8 cellular contexts compared by ENCODE assay signal in the genomic region with DNA sequence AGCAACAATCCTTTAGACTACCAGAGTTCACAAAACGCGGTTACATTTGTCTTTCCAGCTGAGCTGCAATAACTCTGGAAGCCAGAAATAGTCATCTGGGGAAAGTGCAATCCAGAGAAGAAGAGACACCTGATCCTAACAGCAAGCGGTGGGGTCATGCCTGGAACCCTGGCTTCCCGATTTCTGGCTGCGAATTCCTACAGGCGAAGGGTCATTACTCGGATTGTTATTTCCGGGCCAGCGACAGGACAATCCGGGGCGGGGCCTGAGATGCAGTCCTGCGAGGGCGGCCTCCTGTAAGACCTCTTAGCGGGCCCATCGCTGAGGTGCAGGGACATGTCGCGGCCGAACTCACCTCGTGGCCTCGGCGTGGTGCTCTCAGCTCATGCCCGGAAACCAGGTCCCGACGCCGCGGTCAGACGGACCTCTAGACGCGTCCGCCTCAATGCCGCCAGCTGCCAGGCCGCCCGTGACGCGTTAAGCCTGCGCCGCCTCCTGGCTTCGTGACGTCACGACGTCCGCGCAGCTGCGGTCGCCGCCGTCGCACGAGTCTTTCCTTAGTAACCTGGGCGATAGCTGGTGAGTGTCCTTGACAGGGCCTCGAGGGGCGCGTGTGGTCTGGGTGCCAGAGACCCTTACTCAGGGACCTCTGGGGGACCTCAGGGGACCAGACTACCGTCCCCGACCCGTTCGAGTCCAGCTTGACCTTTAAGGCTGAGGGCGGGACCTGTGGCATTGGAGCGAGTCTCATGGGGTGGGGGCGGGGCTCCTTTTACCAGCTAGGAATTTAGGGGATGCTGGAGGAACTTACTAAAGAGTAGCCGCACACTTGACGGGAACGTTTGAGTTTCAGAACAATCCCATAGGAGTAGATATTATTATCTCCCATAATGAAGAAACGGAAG. TPM values are rescaled to one million over a fixed set of nuclear protein-coding genes. Genes with fewer than 3 reads are reported as not detected.
DNase-seq lines count a peak whose midpoint lies in the region; TF ChIP-seq lines count a peak whose summit lies in the region.

A gene with protein sequence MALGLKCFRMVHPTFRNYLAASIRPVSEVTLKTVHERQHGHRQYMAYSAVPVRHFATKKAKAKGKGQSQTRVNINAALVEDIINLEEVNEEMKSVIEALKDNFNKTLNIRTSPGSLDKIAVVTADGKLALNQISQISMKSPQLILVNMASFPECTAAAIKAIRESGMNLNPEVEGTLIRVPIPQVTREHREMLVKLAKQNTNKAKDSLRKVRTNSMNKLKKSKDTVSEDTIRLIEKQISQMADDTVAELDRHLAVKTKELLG (plus strand): TSS at position 523 of the 905 bp plus-strand sequence. CDS start 6,010 bp downstream, outside the sequence.
TSS of gene RBM18 (minus strand) at position 481 of the 905 bp plus-strand sequence. CDS start 3,348 bp downstream, outside the sequence.

- H3K36me3 ChIP-seq in stomach = peaks cover 11 to 21% (median 16%) of the 10 kb centered on the region in 4 donors

- peaks cover 50% of the 10 kb centered on the region for H3K4me1 Mint-ChIP-seq in neural crest cell

- H3K27ac Mint-ChIP-seq in neural crest cell (ENCODE audit: unreplicated experiment) = peak within 1 kb of the TSS; percentile 99

- TF ChIP-seq CTCF in foreskin fibroblast (IDR thresholded peaks at IDR 0.05; ENCODE audit: low read depth, low read length) (no peak), neural crest cell (conservative IDR thresholded peaks at IDR 0.05) (peak; percentile 21), stomach (IDR thresholded peaks at IDR 0.05) (no peak)

- TF ChIP-seq POLR2A in stomach (IDR thresholded peaks at IDR 0.05) = no peak

- no peaks in the 10 kb centered on the region for H3K27me3 Mint-ChIP-seq in neural crest cell (ENCODE audit: low read depth)

- no peak for TF ChIP-seq EP300 in stomach (IDR thresholded peaks at IDR 0.05)

- no peaks in the 10 kb centered on the region for H3K27me3 ChIP-seq in stomach

- peak within 1 kb of the TSS; percentile 97 for H3K4me3 Mint-ChIP-seq in neural crest cell

- DNase-seq in ELR (ENCODE audit: low read depth) = peak; percentile 93
- peak; percentile 92 for DNase-seq in H4 (ENCODE audit: low spot score)
- peak; percentile 90 for DNase-seq in LoVo (ENCODE audit: low spot score)
- peak; percentile 74 for DNase-seq in SHP77 treated with DMSO at 0.1 percent for 48 hours (lab: John Stamatoyannopoulos, UW)
- peak; percentile 80 for DNase-seq in activated gamma-delta T cell treated with Interleukin-2 at 50 U/mL for 16 hours
- DNase-seq in foreskin fibroblast = peak; percentile 92 to 98
- DNase-seq in neural crest cell (ENCODE audit: low read depth, low spot score) = peak; percentile 82
- peak; percentile 94 for DNase-seq in stomach

- peak within 1 kb of the TSS; percentile 92 to 96 (median 95) for H3K27ac ChIP-seq in stomach

- 0 to 1% (median 0%) methylated on average over 22 to 64 of the region's 64 CpGs for whole genome bisulfite sequencing in stomach, 5 donors

- no peaks in the 10 kb centered on the region for H3K36me3 Mint-ChIP-seq in neural crest cell (ENCODE audit: low read depth)

- H3K9me3 ChIP-seq in stomach = no peaks in the 10 kb centered on the region

- peaks cover 35 to 59% (median 48%) of the 10 kb centered on the region in 4 donors for H3K4me1 ChIP-seq in stomach

- peak within 1 kb of the TSS; percentile 82 to 98 for H3K4me3 ChIP-seq in foreskin fibroblast (ENCODE audit: low read depth in 1 of 2, low read length in 2 of 2)
- H3K4me3 ChIP-seq in stomach = peak within 1 kb of the TSS; percentile 60 to 77 (median 71)

- intact Hi-C loops in stomach (cut with DNase I; ENCODE audit: low total_unique reads) = loop anchor here (10.0 kb wide), 2 partner anchors 60 to 140 kb away; no protein-coding TSS in a partner anchor

- no peaks in the 10 kb centered on the region for H3K9me3 Mint-ChIP-seq in neural crest cell

RNA-seq across cellular contexts. Expression of the first gene that starts in this region (rescaled TPM):
- 74.0 and 77.7 TPM in 2 replicates for total RNA-seq in H4 (2014; rRNA removed; shearing (Covaris generic))
- total RNA-seq in neural crest cell (40.1 and 42.4 TPM in 2 replicates), stomach (10 to 100 TPM in 4 of 5 donors, 1 to 10 TPM in 1; 7.1 to 98.6 (median 38.7) TPM)
- polyA plus RNA-seq in stomach = 10 to 100 TPM; 21.8 to 31.0 (median 21.8) TPM

RNA-seq across cellular contexts. Expression of gene RBM18, which starts in this region (rescaled TPM):
- 9.1 and 15.7 TPM in 2 replicates for total RNA-seq in H4 (2014; rRNA removed; shearing (Covaris generic))
- total RNA-seq in neural crest cell (17.9 and 20.7 TPM in 2 replicates), stomach (10 to 100 TPM in 1 of 5 donors, 1 to 10 TPM in 4; 1.8 to 13.6 (median 6.4) TPM)
- 1 to 10 TPM; 6.0 to 9.4 (median 8.6) TPM for polyA plus RNA-seq in stomach

Comparison
In these comparisons a context has a peak if more than half of its experiments do, and no peak if none do; other contexts are left out.
1. Peak in every context shown above with its lines: DNase-seq, H3K4me3 ChIP-seq and H3K27ac ChIP-seq.